Comparison of ENCODE assay signal across 15 cellular contexts in genomic region chr22:23898006-23898974, GRCh38. TPM values are rescaled to one million over a fixed set of nuclear protein-coding genes. Genes with fewer than 3 reads are reported as not detected.
DNase-seq lines count a peak whose midpoint lies in the region; ATAC-seq, FAIRE-seq and TF ChIP-seq lines count a peak whose summit lies in the region.
"Had no signal": no experiment of that assay in that cellular context is flagged by ENCODE, and none has a peak within 500 bp of the region (broad histone marks: within the 10 kb centered on the region; RNA-seq: fewer than 3 reads in every experiment).

No MANE protein-coding gene starts in this region.

- CTCF ChIA-PET in HepG2 (lab: Yijun Ruan, JAX; ENCODE audit: low intra/inter-chr PET ratio, low total read pairs) = no interaction called here

- H3K27me3 ChIP-seq in HepG2 (ENCODE audit: control insufficient read depth in 1 of 2, insufficient read depth in 2 of 2, low read length in 2 of 2) (no peaks in the 10 kb centered on the region; a peak in 1 of 5 replicates), right lobe of liver (no peaks in the 10 kb centered on the region), HAP-1 (ENCODE audit: low read depth) (no peaks in the 10 kb centered on the region)
- H3K27me3 ChIP-seq: gastrocnemius medialis had no signal

- peaks cover 14% of the 10 kb centered on the region; the same call in 1 of the 2 replicates for H4K20me1 ChIP-seq in HepG2 (ENCODE audit: insufficient read depth, low read length)

- H3K9me3 Mint-ChIP-seq in chondrocyte (ENCODE audit: low read depth) = peaks cover 2% of the 10 kb centered on the region

- H3K27ac Mint-ChIP-seq in chondrocyte (ENCODE audit: unreplicated experiment) = peak overlapping the region; percentile 27

- peaks cover 16% of the 10 kb centered on the region for H3K79me2 ChIP-seq in HepG2 (ENCODE audit: insufficient read depth, low read length)

- no peak for FAIRE-seq in HepG2 (lab: Jason Lieb, UNC)

- no TSS peak for BruUV-seq in HepG2 (replicated peaks; lab: Mats Ljungman, UMichigan)

- intact Hi-C loops in HepG2 (cut with micrococcal nuclease; ENCODE audit: unreplicated experiment) = no loop called here
- intact Hi-C loops in right lobe of liver (cut with DNase I) = no loop called here

- H3K4me1 ChIP-seq in HepG2 (ENCODE audit: insufficient read depth, low read length) (peaks cover 44% of the 10 kb centered on the region), right lobe of liver (peaks cover 0 to 22% (median 7%) of the 10 kb centered on the region in 4 donors), HAP-1 (peaks cover 9% of the 10 kb centered on the region)

- no peaks in the 10 kb centered on the region for H3K27me3 Mint-ChIP-seq in chondrocyte (ENCODE audit: low read depth)

- H2AFZ ChIP-seq in HepG2 (ENCODE audit: low read length) = no peak overlapping the region

- peaks cover 4% of the 10 kb centered on the region for H3K36me3 Mint-ChIP-seq in chondrocyte (ENCODE audit: low read depth)

- no peak for ATAC-seq in HepG2
- no peak for ATAC-seq in right lobe of liver
- no peak for ATAC-seq in HG03039 (IDR thresholded peaks at IDR 0.05; ENCODE audit: unreplicated experiment)
- ATAC-seq: gastrocnemius medialis had no signal

- peak; percentile 24 to 43; a peak in 2 of 4 replicates for TF ChIP-seq POLR2A in HepG2 (IDR thresholded peaks at IDR 0.05; ENCODE audit: insufficient read depth in 1 of 2, low read depth in 2 of 2, low read length in 2 of 2)
- no peak for TF ChIP-seq POLR2A in right lobe of liver (IDR thresholded peaks at IDR 0.05)

- H3K4me3 Mint-ChIP-seq in chondrocyte (ENCODE audit: unreplicated experiment) = no peak overlapping the region
- H3K4me3 Mint-ChIP-seq: CD14-positive monocyte had no signal

- H3K4me1 Mint-ChIP-seq in chondrocyte (ENCODE audit: low read depth) = peaks cover 36% of the 10 kb centered on the region

- no peaks in the 10 kb centered on the region for H3K9me3 ChIP-seq in HepG2 (ENCODE audit: low read length)
- no peaks in the 10 kb centered on the region for H3K9me3 ChIP-seq in right lobe of liver
- peaks cover 5% of the 10 kb centered on the region; the same call in 1 of the 2 replicates for H3K9me3 ChIP-seq in HAP-1
- H3K9me3 ChIP-seq: gastrocnemius medialis had no signal

- H3K4me3 ChIP-seq in HepG2 (replicated peaks in 1 of 3; ENCODE audit: insufficient read depth in 1 of 3, low read depth in 2 of 3, low read length in 3 of 3) = no peak overlapping the region
- no peak overlapping the region for H3K4me3 ChIP-seq in right lobe of liver
- H3K4me3 ChIP-seq in HAP-1 = no peak overlapping the region
- H3K4me3 ChIP-seq: gastrocnemius medialis had no signal

- DNase-seq in HepG2 (ENCODE audit: low spot score) (no peak), right lobe of liver (no peak), chondrocyte (ENCODE audit: low spot score) (no peak), superior temporal gyrus (ENCODE audit: extremely low spot score) (peak; percentile 55), HAP-1 (ENCODE audit: low spot score in 2 of 2) (no peak), NCI-H2196 (lab: John Stamatoyannopoulos, UW; ENCODE audit: unreplicated experiment) (no peak)
- DNase-seq: activated CD4-positive, alpha-beta T cell treated with anti-CD3 and anti-CD28 coated beads, Interleukin-2, amount 50 U/mL, for 1 hour; dermis blood vessel endothelial cell; gastrocnemius medialis; NCI-H226; SHP77 treated with DMSO at 0.1 percent for 48 hours; stimulated activated CD8-positive, alpha-beta memory T cell treated with anti-CD3 and anti-CD28 coated beads, Interleukin-4, amount 100 ng/mL, for 48 hours had no signal

- in situ Hi-C loops in HepG2 (cut with HindIII; ENCODE audit: extremely low pct_ligation_motif_present, low pct_unique_long_range_greater_than_20kb) = no loop called here
- in situ Hi-C loops in HAP-1 (cut with MboI; ENCODE audit: low sequenced_read_pairs) = no loop called here

- H3K27ac ChIP-seq in HepG2 (ENCODE audit: extremely low read length, insufficient read depth, low read length) (peak overlapping the region; percentile 20), right lobe of liver (no peak overlapping the region)
- H3K27ac ChIP-seq: gastrocnemius medialis had no signal

- WGBS in HepG2 (ENCODE audit: low lambda C conversion rate) = 64% methylated on average over 8 of the region's 8 CpGs
- 49% methylated on average over 7 of the region's 8 CpGs for WGBS in right lobe of liver (ENCODE audit: insufficient coverage, low coverage, low lambda C conversion rate, missing lambda C conversion rate)

- no peak for TF ChIP-seq RAD21 in HepG2 (CRISPR knock-in tag; IDR thresholded peaks at IDR 0.05)

- POLR2A ChIA-PET in HepG2 (lab: Yijun Ruan, JAX) = interaction anchor here (1.0 to 4.3 kb wide), 3 partner anchors 8 to 41 kb away, joined by 3 to 23 read pairs (median 3); partner anchors contain the start of gene SLC2A11

- H3K36me3 ChIP-seq in HepG2 (replicated peaks in 1 of 2; ENCODE audit: control insufficient read depth in 1 of 2, insufficient read depth in 2 of 2, low read length in 2 of 2) (peaks cover 5 to 17% of the 10 kb centered on the region in 2 experiments; a peak in 4 of 5 replicates), right lobe of liver (peaks cover 0 to 8% (median 3%) of the 10 kb centered on the region in 4 donors), HAP-1 (replicated peaks) (peaks cover 34% of the 10 kb centered on the region)

- TF ChIP-seq CTCF in HepG2 (CRISPR knock-in tag; IDR thresholded peaks at IDR 0.05) = no peak
- no peak for TF ChIP-seq CTCF in right lobe of liver (IDR thresholded peaks at IDR 0.05)
- no peak for TF ChIP-seq CTCF in chondrocyte (IDR thresholded peaks at IDR 0.05)

- no peak overlapping the region for H3K4me2 ChIP-seq in HepG2 (ENCODE audit: low read depth, low read length)

- H3K9ac ChIP-seq in HepG2 (ENCODE audit: insufficient read depth, low read depth, low read length) = no peak overlapping the region

- TF ChIP-seq EP300 in HepG2 (IDR thresholded peaks at IDR 0.05; ENCODE audit: low read depth in 2 of 2, low read length in 2 of 2) (no peak), HepG2 (CRISPR knock-in tag; IDR thresholded peaks at IDR 0.05; ENCODE audit: borderline replicate concordance) (no peak)

RNA-seq across cellular contexts. Expression of gene MIF, which starts 4.1 kb away (rescaled TPM):
- total RNA-seq in HepG2 (2016; rRNA removed; fragmentation: Illumina TruSeq; extraction: Trizol) (537 and 634 TPM in 2 replicates), right lobe of liver (100 to 1,000 TPM in 5 of 6 experiments, 10 to 100 TPM in 1; 79.4 to 561 (median 307) TPM), chondrocyte (466 to 518 TPM (median 502 TPM) in 3 replicates)
- 570 and 829 TPM in 2 replicates for total RNA-seq in HepG2 (2016; cell fraction: cytosol; rRNA removed; fragmentation: Illumina TruSeq; extraction: Trizol; ENCODE audit: low read depth)
- 593 and 629 TPM in 2 replicates for total RNA-seq in HepG2 (2016; cell fraction: insoluble cytoplasmic fraction; rRNA removed; fragmentation: Illumina TruSeq; extraction: Trizol)
- 414 and 621 TPM in 2 replicates for total RNA-seq in HepG2 (2016; cell fraction: membrane; rRNA removed; fragmentation: Illumina TruSeq; extraction: Trizol)
- 204 and 221 TPM in 2 replicates for total RNA-seq in HepG2 (2016; cell fraction: nucleus; rRNA removed; fragmentation: Illumina TruSeq; extraction: Trizol)
- 675 and 735 TPM in 2 replicates for polyA plus RNA-seq in HepG2 (2011; rRNA removed)
- polyA plus RNA-seq in HepG2 (2011; cell fraction: cytosol; rRNA removed) = 339 and 935 TPM in 2 replicates
- 393 and 522 TPM in 2 replicates for polyA plus RNA-seq in HepG2 (2011; cell fraction: nucleus; rRNA removed)
- 517 and 606 TPM in 2 replicates for polyA plus RNA-seq in HepG2 (2012)
- 534 and 721 TPM in 2 replicates for polyA plus RNA-seq in HepG2 (2016; cell fraction: cytosol; fragmentation: Illumina TruSeq; extraction: Trizol; ENCODE audit: low read depth)
- polyA plus RNA-seq in HepG2 (2016; cell fraction: insoluble cytoplasmic fraction; fragmentation: Illumina TruSeq; extraction: Trizol; ENCODE audit: low read depth) = 399 and 403 TPM in 2 replicates
- polyA plus RNA-seq in HepG2 (2016; cell fraction: membrane; fragmentation: Illumina TruSeq; extraction: Trizol; ENCODE audit: low read depth) = 347 and 448 TPM in 2 replicates
- polyA plus RNA-seq in HepG2 (2016; cell fraction: nucleus; fragmentation: Illumina TruSeq; extraction: Trizol; ENCODE audit: insufficient read depth, low read depth) = 271 and 272 TPM in 2 replicates
- polyA minus RNA-seq in HepG2 (2011; rRNA and poly(A)+ RNA removed; ENCODE audit: low replicate concordance) = 92.9 and 418 TPM in 2 replicates
- 359 and 483 TPM in 2 replicates for polyA minus RNA-seq in HepG2 (2011; cell fraction: cytosol; rRNA and poly(A)+ RNA removed)
- polyA minus RNA-seq in HepG2 (2011; cell fraction: nucleus; rRNA and poly(A)+ RNA removed) = 37.5 and 61.4 TPM in 2 replicates
- polyA plus RNA-seq in PFSK-1 (2012; ENCODE audit: insufficient read length, low read depth) = 1,655 TPM

RNA-seq across cellular contexts. Expression of gene SLC2A11, which starts 40.6 kb away (rescaled TPM):
- 8.9 and 15.2 TPM in 2 replicates for total RNA-seq in HepG2 (2016; rRNA removed; fragmentation: Illumina TruSeq; extraction: Trizol)
- total RNA-seq in HepG2 (2016; cell fraction: cytosol; rRNA removed; fragmentation: Illumina TruSeq; extraction: Trizol; ENCODE audit: low read depth) = 9.3 TPM in 2 replicates
- total RNA-seq in HepG2 (2016; cell fraction: insoluble cytoplasmic fraction; rRNA removed; fragmentation: Illumina TruSeq; extraction: Trizol) = 9.3 and 15.6 TPM in 2 replicates
- total RNA-seq in HepG2 (2016; cell fraction: membrane; rRNA removed; fragmentation: Illumina TruSeq; extraction: Trizol) = 18.3 and 19.5 TPM in 2 replicates
- 16.4 and 16.6 TPM in 2 replicates for total RNA-seq in HepG2 (2016; cell fraction: nucleus; rRNA removed; fragmentation: Illumina TruSeq; extraction: Trizol)
- polyA plus RNA-seq in HepG2 (2011; rRNA removed) = 15.4 and 18.6 TPM in 2 replicates
- polyA plus RNA-seq in HepG2 (2011; cell fraction: cytosol; rRNA removed) = 16.1 and 19.7 TPM in 2 replicates
- 28.4 and 31.3 TPM in 2 replicates for polyA plus RNA-seq in HepG2 (2011; cell fraction: nucleus; rRNA removed)
- polyA plus RNA-seq in HepG2 (2012) = 11.1 and 17.5 TPM in 2 replicates
- polyA plus RNA-seq in HepG2 (2016; cell fraction: cytosol; fragmentation: Illumina TruSeq; extraction: Trizol; ENCODE audit: low read depth) = 16.2 and 17.4 TPM in 2 replicates
- polyA plus RNA-seq in HepG2 (2016; cell fraction: insoluble cytoplasmic fraction; fragmentation: Illumina TruSeq; extraction: Trizol; ENCODE audit: low read depth) = 8.6 and 11.3 TPM in 2 replicates
- polyA plus RNA-seq in HepG2 (2016; cell fraction: membrane; fragmentation: Illumina TruSeq; extraction: Trizol; ENCODE audit: low read depth) = 16.1 and 17.7 TPM in 2 replicates
- polyA plus RNA-seq in HepG2 (2016; cell fraction: nucleus; fragmentation: Illumina TruSeq; extraction: Trizol; ENCODE audit: insufficient read depth, low read depth) = 31.8 and 34.3 TPM in 2 replicates
- 11.5 and 32.8 TPM in 2 replicates for polyA minus RNA-seq in HepG2 (2011; rRNA and poly(A)+ RNA removed; ENCODE audit: low replicate concordance)
- 4.7 and 5.8 TPM in 2 replicates for polyA minus RNA-seq in HepG2 (2011; cell fraction: cytosol; rRNA and poly(A)+ RNA removed)
- polyA minus RNA-seq in HepG2 (2011; cell fraction: nucleus; rRNA and poly(A)+ RNA removed) = 21.2 and 32.8 TPM in 2 replicates
- 1 to 10 TPM; 2.9 to 7.1 (median 5.0) TPM for total RNA-seq in right lobe of liver
- 16.5 TPM for polyA plus RNA-seq in PFSK-1 (2012; ENCODE audit: insufficient read length, low read depth)
- total RNA-seq in chondrocyte = 14.5 to 14.9 TPM (median 14.8 TPM) in 3 replicates

RNA-seq across cellular contexts. Expression of gene DERL3, which starts 59.5 kb away (rescaled TPM):
- total RNA-seq in HepG2 (2016; rRNA removed; fragmentation: Illumina TruSeq; extraction: Trizol) (not detected in 2 replicates), right lobe of liver (1 to 10 TPM; 1.1 to 7.1 (median 4.1) TPM), chondrocyte (1.3 to 4.6 TPM (median 2.0 TPM) in 3 replicates)
- not detected in 2 replicates for total RNA-seq in HepG2 (2016; cell fraction: cytosol; rRNA removed; fragmentation: Illumina TruSeq; extraction: Trizol; ENCODE audit: low read depth)
- not detected in 2 replicates for total RNA-seq in HepG2 (2016; cell fraction: insoluble cytoplasmic fraction; rRNA removed; fragmentation: Illumina TruSeq; extraction: Trizol)
- not detected in 2 replicates for total RNA-seq in HepG2 (2016; cell fraction: membrane; rRNA removed; fragmentation: Illumina TruSeq; extraction: Trizol)
- not detected in 2 replicates for total RNA-seq in HepG2 (2016; cell fraction: nucleus; rRNA removed; fragmentation: Illumina TruSeq; extraction: Trizol)
- polyA plus RNA-seq in HepG2 (2011; rRNA removed) = not detected in 2 replicates
- polyA plus RNA-seq in HepG2 (2011; cell fraction: cytosol; rRNA removed) = not detected in 2 replicates
- polyA plus RNA-seq in HepG2 (2011; cell fraction: nucleus; rRNA removed) = not detected in 2 replicates
- 0.07 TPM in 1 of 2 replicates, not detected in the other for polyA plus RNA-seq in HepG2 (2012)
- not detected in 2 replicates for polyA plus RNA-seq in HepG2 (2016; cell fraction: cytosol; fragmentation: Illumina TruSeq; extraction: Trizol; ENCODE audit: low read depth)
- polyA plus RNA-seq in HepG2 (2016; cell fraction: insoluble cytoplasmic fraction; fragmentation: Illumina TruSeq; extraction: Trizol; ENCODE audit: low read depth) = not detected in 2 replicates
- polyA plus RNA-seq in HepG2 (2016; cell fraction: membrane; fragmentation: Illumina TruSeq; extraction: Trizol; ENCODE audit: low read depth) = not detected in 2 replicates
- polyA plus RNA-seq in HepG2 (2016; cell fraction: nucleus; fragmentation: Illumina TruSeq; extraction: Trizol; ENCODE audit: insufficient read depth, low read depth) = not detected in 2 replicates
- 1.4 TPM in 1 of 2 replicates, not detected in the other for polyA minus RNA-seq in HepG2 (2011; rRNA and poly(A)+ RNA removed; ENCODE audit: low replicate concordance)
- not detected in 2 replicates for polyA minus RNA-seq in HepG2 (2011; cell fraction: cytosol; rRNA and poly(A)+ RNA removed)
- not detected in 2 replicates for polyA minus RNA-seq in HepG2 (2011; cell fraction: nucleus; rRNA and poly(A)+ RNA removed)
- polyA plus RNA-seq in PFSK-1 (2012; ENCODE audit: insufficient read length, low read depth) = 0.78 TPM
